Comparison of ENCODE assay signal across 21 cellular contexts in genomic region chr16:77860944-77861343, GRCh38.
A peak's percentile ranks its signal among the peaks of the same experiment; 100 is the strongest.
DNase-seq lines count a peak whose midpoint lies in the region; ATAC-seq and TF ChIP-seq lines count a peak whose summit lies in the region.
"Had no signal": no experiment of that assay in that cellular context is flagged by ENCODE, and none has a peak within 500 bp of the region (broad histone marks: within the 10 kb centered on the region; RNA-seq: fewer than 3 reads in every experiment).

No MANE protein-coding gene starts in this region.

- H3K4me2 ChIP-seq in neural cell (ENCODE audit: low read length), result no peak overlapping the region
- H3K4me2 ChIP-seq: A549; BLaER1 treated with 17β-estradiol and CSF1 and Interleukin-3, amounts not matched to agents 10 nM and 100 nM had no signal

- peak in 1 of 4 donors; percentile 4 for ATAC-seq in heart left ventricle
- ATAC-seq in Right ventricle myocardium inferior, result no peak
- ATAC-seq in HG03159 (IDR thresholded peaks at IDR 0.05; ENCODE audit: unreplicated experiment), result no peak
- ATAC-seq: A549 had no signal

- TF ChIP-seq RAD21 in neural cell (conservative IDR thresholded peaks at IDR 0.05), result no peak

- H4K20me1 ChIP-seq in neural cell (ENCODE audit: insufficient read depth), result no peaks in the 10 kb centered on the region
- H4K20me1 ChIP-seq: BLaER1 treated with 17β-estradiol and CSF1 and Interleukin-3, amounts not matched to agents 10 nM and 100 nM had no signal

- H3K27me3 ChIP-seq in heart left ventricle, result no peaks in the 10 kb centered on the region
- H3K27me3 ChIP-seq in right atrium auricular region, result no peaks in the 10 kb centered on the region
- H3K27me3 ChIP-seq in neural cell (ENCODE audit: insufficient read depth, low read depth, low read length), result no peaks in the 10 kb centered on the region
- H3K27me3 ChIP-seq: BE2C; BLaER1 treated with 17β-estradiol and CSF1 and Interleukin-3, amounts not matched to agents 10 nM and 100 nM had no signal

- DNase-seq in heart left ventricle (no peak), Right ventricle myocardium inferior (ENCODE audit: missing footprints) (no peak), right atrium auricular region (ENCODE audit: low spot score) (no peak), cardiac septum (ENCODE audit: low spot score) (no peak)
- DNase-seq: 8988T; ACHN; AML-193; BE2C; Calu3; CD4-positive, alpha-beta T cell; COR-L47; DMS53; DMS79 treated with DMSO at 0.1 percent for 48 hours; GF-D8; GM23248; H7; HCEC 1CT had no signal

- no peak overlapping the region for H3K4me3 ChIP-seq in heart left ventricle
- H3K4me3 ChIP-seq in right atrium auricular region, result no peak overlapping the region
- peak overlapping the region; percentile 26 for H3K4me3 ChIP-seq in neural cell (ENCODE audit: low read length)
- H3K4me3 ChIP-seq: A549; BLaER1 treated with 17β-estradiol and CSF1 and Interleukin-3, amounts not matched to agents 10 nM and 100 nM; GM23248 had no signal

- H3K9ac ChIP-seq in neural cell (ENCODE audit: low read length), result no peak overlapping the region
- H3K9ac ChIP-seq: BLaER1 treated with 17β-estradiol and CSF1 and Interleukin-3, amounts not matched to agents 10 nM and 100 nM; GM23248 had no signal

- TF ChIP-seq POLR2A in heart left ventricle (IDR thresholded peaks at IDR 0.05), result no peak

- H3K4me1 ChIP-seq in heart left ventricle (peaks cover 0 to 38% (median 12%) of the 10 kb centered on the region in 12 donors), right atrium auricular region (peaks cover 0 to 17% of the 10 kb centered on the region in 2 donors)
- H3K4me1 ChIP-seq: A549, BE2C had no signal

- no peak overlapping the region for H2AFZ ChIP-seq in neural cell (ENCODE audit: low read depth, low read length)
- H2AFZ ChIP-seq: GM23248 had no signal

- TF ChIP-seq EP300 in neural cell (conservative IDR thresholded peaks at IDR 0.05; ENCODE audit: poor library complexity, severe bottlenecking), result peak; percentile 85

- no peaks in the 10 kb centered on the region for H3K9me2 ChIP-seq in neural cell (ENCODE audit: insufficient read depth, low read length)

- H3K9me3 ChIP-seq in heart left ventricle (no peaks in the 10 kb centered on the region), right atrium auricular region (no peaks in the 10 kb centered on the region), neural cell (ENCODE audit: low read length) (no peaks in the 10 kb centered on the region)
- H3K9me3 ChIP-seq: A549; BE2C; BLaER1 treated with 17β-estradiol and CSF1 and Interleukin-3, amounts not matched to agents 10 nM and 100 nM had no signal

- H3K79me2 ChIP-seq in neural cell (replicated peaks; ENCODE audit: insufficient read depth, low read length), result no peaks in the 10 kb centered on the region

- no peaks in the 10 kb centered on the region for H3F3A ChIP-seq in neural cell (ENCODE audit: insufficient read depth, low read length, poor library complexity, severe bottlenecking)

- TF ChIP-seq CTCF in heart left ventricle (IDR thresholded peaks at IDR 0.05) (no peak), right atrium auricular region (IDR thresholded peaks at IDR 0.05) (no peak), neural cell (IDR thresholded peaks at IDR 0.05; ENCODE audit: poor library complexity, severe bottlenecking) (no peak)

- H3K36me3 ChIP-seq in heart left ventricle (no peaks in the 10 kb centered on the region), right atrium auricular region (no peaks in the 10 kb centered on the region), neural cell (ENCODE audit: insufficient read depth, low read length) (no peaks in the 10 kb centered on the region)
- H3K36me3 ChIP-seq: BE2C; BLaER1 treated with 17β-estradiol and CSF1 and Interleukin-3, amounts not matched to agents 10 nM and 100 nM had no signal

- H3K27ac ChIP-seq in heart left ventricle (peak overlapping the region in 11 of 12 donors; percentile 46 to 95 (median 82)), right atrium auricular region (peak overlapping the region; percentile 69 to 88), neural cell (ENCODE audit: low read length) (peak overlapping the region; percentile 26)
- H3K27ac ChIP-seq: A549; BLaER1 treated with 17β-estradiol and CSF1 and Interleukin-3, amounts not matched to agents 10 nM and 100 nM; GM23248 had no signal

- intact Hi-C loops in heart left ventricle (cut with DNase I), result loop anchor here in 2 of 10 donors (5.0 kb wide), 2 partner anchors 61 to 96 kb away; no protein-coding TSS in a partner anchor
- intact Hi-C loops in Right ventricle myocardium inferior (cut with DNase I), result no loop called here
- intact Hi-C loops in cardiac septum (cut with DNase I), result no loop called here

- 57 to 66% (median 59%) methylated on average over 3 of the region's 3 CpGs for WGBS in heart left ventricle, 4 donors

TF ChIP-seq in neural cell, 6 proteins besides CTCF, POLR2A, EP300 and RAD21:
- no peak for TF ChIP-seq SMC3 (conservative IDR thresholded peaks at IDR 0.05; ENCODE audit: poor library complexity)
- no peak for TF ChIP-seq TAF1 (IDR thresholded peaks at IDR 0.05; ENCODE audit: low read depth)
- TF ChIP-seq POLR2AphosphoS5 (IDR thresholded peaks at IDR 0.05), result peak; percentile 62
- no peak for TF ChIP-seq REST (IDR thresholded peaks at IDR 0.05; ENCODE audit: borderline replicate concordance)

Comparison
In these comparisons a context has a peak if more than half of its experiments do, and no peak if none do; other contexts are left out.
1. H3K27ac ChIP-seq: peak in every context shown above with its lines; median percentile 82 in heart left ventricle; 78 in right atrium auricular region; 26 in neural cell.